In genomic region chr7:41096921-41097320, GRCh38 we compare ENCODE assay signal across 17 cellular contexts.
DNase-seq lines count a peak whose midpoint lies in the region; ATAC-seq and TF ChIP-seq lines count a peak whose summit lies in the region.
"Had no signal": no experiment of that assay in that cellular context is flagged by ENCODE, and none has a peak within 500 bp of the region (broad histone marks: within the 10 kb centered on the region; RNA-seq: fewer than 3 reads in every experiment).

No MANE protein-coding gene starts in this region.

- H3K27ac ChIP-seq in RWPE2 (ENCODE audit: poor library complexity, severe bottlenecking) (peak overlapping the region; percentile 55), suprapubic skin (no peak overlapping the region)
- H3K27ac ChIP-seq: adrenal gland, neural progenitor cell had no signal

- TF ChIP-seq CTCF in RWPE2 (IDR thresholded peaks at IDR 0.05; ENCODE audit: poor library complexity, severe bottlenecking) (no peak), suprapubic skin (IDR thresholded peaks at IDR 0.05) (no peak)

- DNase-seq in GM03348 (ENCODE audit: low spot score) (peak; percentile 71), RWPE2 (ENCODE audit: low spot score) (no peak), fibroblast of peridontal ligament (ENCODE audit: extremely low read depth) (peak; percentile 91), NOMO-1 (lab: John Stamatoyannopoulos, UW; ENCODE audit: unreplicated experiment in 2 of 2) (no peak), suprapubic skin (ENCODE audit: low spot score in 2 of 2) (no peak)
- DNase-seq: activated B cell treated with CpG ODN at 0.5 μM for 24 hours, adrenal gland, cortex of kidney, glutamatergic neuron, immature natural killer cell, NCI-H1048, NCI-H2107, NCI-H82 had no signal

- no peak overlapping the region for H3K4me2 ChIP-seq in skeletal muscle satellite cell (ENCODE audit: low read length)
- H3K4me2 ChIP-seq: neural progenitor cell had no signal

- no peak for TF ChIP-seq POLR2A in suprapubic skin (IDR thresholded peaks at IDR 0.05)

- no peaks in the 10 kb centered on the region for H3K36me3 ChIP-seq in RWPE2 (ENCODE audit: low read depth)
- H3K36me3 ChIP-seq in skeletal muscle satellite cell (ENCODE audit: insufficient read depth, low read length), result no peaks in the 10 kb centered on the region
- no peaks in the 10 kb centered on the region for H3K36me3 ChIP-seq in suprapubic skin
- H3K36me3 ChIP-seq: adrenal gland, neural progenitor cell had no signal

- peaks cover 15% of the 10 kb centered on the region for H3K4me1 ChIP-seq in RWPE2 (ENCODE audit: insufficient read depth, poor library complexity, severe bottlenecking)
- H3K4me1 ChIP-seq in skeletal muscle satellite cell (ENCODE audit: control insufficient read depth, insufficient read depth, low read length), result peaks cover 21% of the 10 kb centered on the region
- H3K4me1 ChIP-seq in suprapubic skin, result no peaks in the 10 kb centered on the region
- H3K4me1 ChIP-seq: adrenal gland had no signal

- ATAC-seq in RWPE2 (ENCODE audit: low read depth), result no peak
- ATAC-seq in HG03097 (IDR thresholded peaks at IDR 0.05; ENCODE audit: low FRiP score, unreplicated experiment), result no peak
- ATAC-seq: K562 had no signal

- H3K4me3 ChIP-seq in RWPE2 (ENCODE audit: severe bottlenecking), result no peak overlapping the region
- no peak overlapping the region for H3K4me3 ChIP-seq in skeletal muscle satellite cell (ENCODE audit: low read length)
- no peak overlapping the region for H3K4me3 ChIP-seq in suprapubic skin
- H3K4me3 ChIP-seq: adrenal gland, K562, neural progenitor cell had no signal

- peak overlapping the region; percentile 62 for H3K9ac ChIP-seq in skeletal muscle satellite cell (ENCODE audit: low read depth, low read length)
- H3K9ac ChIP-seq: neural progenitor cell had no signal

- WGBS in suprapubic skin, result 84% methylated on average over 4 of the region's 4 CpGs

- H3K9me3 ChIP-seq in RWPE2 (ENCODE audit: severe bottlenecking), result no peaks in the 10 kb centered on the region
- H3K9me3 ChIP-seq in skeletal muscle satellite cell (replicated peaks; ENCODE audit: low read length), result no peaks in the 10 kb centered on the region
- no peaks in the 10 kb centered on the region for H3K9me3 ChIP-seq in suprapubic skin
- H3K9me3 ChIP-seq: adrenal gland had no signal

- no peak for TF ChIP-seq EP300 in suprapubic skin (IDR thresholded peaks at IDR 0.05)

- no peaks in the 10 kb centered on the region for H3K27me3 ChIP-seq in RWPE2 (ENCODE audit: insufficient read depth, poor library complexity, severe bottlenecking)
- no peaks in the 10 kb centered on the region for H3K27me3 ChIP-seq in skeletal muscle satellite cell (ENCODE audit: control insufficient read depth, insufficient read depth, low read length)
- no peaks in the 10 kb centered on the region for H3K27me3 ChIP-seq in suprapubic skin
- H3K27me3 ChIP-seq: adrenal gland, neural progenitor cell had no signal

Comparison
In these comparisons a context has a peak if more than half of its experiments do, and no peak if none do; other contexts are left out.
1. DNase-seq: peak in GM03348 (single experiment) and fibroblast of peridontal ligament (single experiment); none in RWPE2 (single experiment), NOMO-1 (0 of 2) and suprapubic skin (0 of 2).